In the genomic region with DNA sequence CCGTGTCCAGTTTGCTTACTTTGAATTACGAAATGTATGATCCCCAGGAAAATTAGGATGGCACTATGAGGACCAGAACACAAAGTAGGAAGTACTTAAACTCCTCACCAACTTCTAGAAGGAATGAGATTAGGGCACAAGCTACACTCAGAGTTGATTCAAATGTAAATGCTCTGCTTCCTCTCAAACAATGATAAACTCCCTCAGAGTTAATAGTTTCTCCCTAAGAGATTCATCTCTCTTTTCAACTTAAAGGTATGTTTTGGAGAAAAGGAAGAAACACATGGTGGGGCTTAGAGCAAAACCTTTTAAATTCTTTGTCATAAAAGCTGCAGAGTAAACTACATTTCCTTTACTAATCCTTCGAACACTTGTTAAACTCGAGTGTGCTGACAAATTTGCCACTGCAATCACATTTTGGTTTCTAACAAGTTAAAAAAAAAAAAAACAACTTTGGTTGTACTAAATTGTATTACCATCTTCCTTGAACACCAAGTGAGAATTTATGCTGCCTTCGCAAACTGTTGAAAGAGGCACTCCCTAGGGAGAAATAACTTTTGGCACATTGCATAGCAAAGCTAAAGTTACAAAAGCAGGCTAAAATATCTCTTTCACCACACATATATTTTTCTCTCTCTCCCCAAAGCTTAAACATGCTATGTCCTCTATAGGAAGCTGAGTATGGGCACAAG, we compare ENCODE assay signal across 18 cellular contexts.
DNase-seq lines count a peak whose midpoint lies in the region; ATAC-seq and TF ChIP-seq lines count a peak whose summit lies in the region.
"Had no signal": no experiment of that assay in that cellular context is flagged by ENCODE, and none has a peak within 500 bp of the region (broad histone marks: within the 10 kb centered on the region; RNA-seq: fewer than 3 reads in every experiment).

No MANE protein-coding gene starts in this region.

- H3K27ac ChIP-seq in right atrium auricular region = no peak overlapping the region
- H3K27ac ChIP-seq in cingulate gyrus (ENCODE audit: low read depth, low read length) = peak overlapping the region; percentile 4
- peak overlapping the region; percentile 67 for H3K27ac ChIP-seq in iPS-20b (ENCODE audit: low read length)
- H3K27ac ChIP-seq: KMS-11, stomach had no signal

- intact Hi-C loops in Right ventricle myocardium superior (cut with DNase I) = no loop called here

- peak overlapping the region; percentile 58 for H3K9ac ChIP-seq in iPS-20b (ENCODE audit: low read depth, low read length)
- H3K9ac ChIP-seq: KMS-11 had no signal

- H3K36me3 ChIP-seq in right atrium auricular region = no peaks in the 10 kb centered on the region
- no peaks in the 10 kb centered on the region for H3K36me3 ChIP-seq in iPS-20b (ENCODE audit: insufficient read depth, low read depth, low read length)
- H3K36me3 ChIP-seq: stomach had no signal

- H3K9me3 ChIP-seq in right atrium auricular region (no peaks in the 10 kb centered on the region), iPS-20b (ENCODE audit: insufficient read depth, low read depth, low read length) (no peaks in the 10 kb centered on the region)
- H3K9me3 ChIP-seq: stomach had no signal

- DNase-seq in Right ventricle myocardium superior (no peak), right atrium auricular region (ENCODE audit: low spot score) (no peak), stromal cell of bone marrow (ENCODE audit: low read depth) (peak; percentile 39), NCI-H1694 treated with DMSO at 0.1 percent for 48 hours (lab: John Stamatoyannopoulos, UW) (no peak), pons (ENCODE audit: low spot score) (no peak)
- no peak for DNase-seq in activated CD8-positive, alpha-beta memory T cell treated with anti-CD3 and anti-CD28 coated beads, Interleukin-2, amount 50 U/mL, for 4 hours
- DNase-seq: activated CD4-positive, CD25-positive, alpha-beta regulatory T cell treated with anti-CD3 and anti-CD28 coated beads, Interleukin-2, amount 50 U/mL, for 72 hours; activated CD8-positive, alpha-beta memory T cell treated with anti-CD3 and anti-CD28 coated beads, Interleukin-2, amount 50 U/mL, for 48 hours; cerebellar nuclear complex; GOT3; mammary epithelial cell; NCI-H1694; NCI-H69; occipital lobe; stomach had no signal

- no peak for TF ChIP-seq CTCF in right atrium auricular region (IDR thresholded peaks at IDR 0.05)

- H3K4me1 ChIP-seq in right atrium auricular region = peaks cover 0 to 21% of the 10 kb centered on the region in 2 donors
- peaks cover 82% of the 10 kb centered on the region for H3K4me1 ChIP-seq in iPS-20b (ENCODE audit: insufficient read depth, low read length)

- H3K4me3 ChIP-seq in right atrium auricular region (no peak overlapping the region), iPS-20b (ENCODE audit: low read length) (peak overlapping the region; percentile 51)
- H3K4me3 ChIP-seq: stomach had no signal

- peak; percentile 71 for ATAC-seq in Right ventricle myocardium superior (ENCODE audit: poor library complexity)

- H3K27me3 ChIP-seq in right atrium auricular region (no peaks in the 10 kb centered on the region), iPS-20b (ENCODE audit: insufficient read depth, low read length) (peaks cover 93% of the 10 kb centered on the region)
- H3K27me3 ChIP-seq: stomach had no signal

Comparison
In these comparisons a context has a peak if more than half of its experiments do, and no peak if none do; other contexts are left out.
1. H3K27ac ChIP-seq: peak in cingulate gyrus (single experiment) and iPS-20b (single experiment); none in right atrium auricular region (0 of 2).